Comparison of ENCODE assay signal across 1 cellular context in genomic region chr1:165659581-165659895, GRCh38.
TF ChIP-seq lines count a peak whose summit lies in the region.

No MANE protein-coding gene starts in this region.

TF ChIP-seq in SK-N-SH, 30 proteins besides CTCF, POLR2A, EP300 and RAD21 (continued from another document):
- TF ChIP-seq RXRA (IDR thresholded peaks at IDR 0.05; ENCODE audit: borderline replicate concordance, low read depth) (no peak), FOXJ3 (CRISPR knock-in tag; IDR thresholded peaks at IDR 0.05) (no peak), GABPA (IDR thresholded peaks at IDR 0.05; ENCODE audit: low read depth) (no peak), ELF1 (IDR thresholded peaks at IDR 0.05) (no peak), EZH2phosphoT487 (IDR thresholded peaks at IDR 0.05; ENCODE audit: borderline replicate concordance, low read depth) (no peak), TCF12 (IDR thresholded peaks at IDR 0.05) (no peak), TAF1 (IDR thresholded peaks at IDR 0.05; ENCODE audit: borderline replicate concordance, low read depth, low read length) (no peak), POLR2AphosphoS5 (IDR thresholded peaks at IDR 0.05; ENCODE audit: low read depth, low read length) (no peak), MEF2A (IDR thresholded peaks at IDR 0.05; ENCODE audit: borderline replicate concordance, low read depth) (no peak), YY1 (IDR thresholded peaks at IDR 0.05; ENCODE audit: low read depth) (no peak), NRF1 (IDR thresholded peaks at IDR 0.05; ENCODE audit: low read depth, low read length) (no peak), MXI1 (IDR thresholded peaks at IDR 0.05; ENCODE audit: low read depth, low read length) (no peak)
- TF ChIP-seq, protein P1, sequence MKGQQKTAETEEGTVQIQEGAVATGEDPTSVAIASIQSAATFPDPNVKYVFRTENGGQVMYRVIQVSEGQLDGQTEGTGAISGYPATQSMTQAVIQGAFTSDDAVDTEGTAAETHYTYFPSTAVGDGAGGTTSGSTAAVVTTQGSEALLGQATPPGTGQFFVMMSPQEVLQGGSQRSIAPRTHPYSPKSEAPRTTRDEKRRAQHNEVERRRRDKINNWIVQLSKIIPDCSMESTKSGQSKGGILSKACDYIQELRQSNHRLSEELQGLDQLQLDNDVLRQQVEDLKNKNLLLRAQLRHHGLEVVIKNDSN (IDR thresholded peaks at IDR 0.05; ENCODE audit: borderline replicate concordance, low read depth) = no peak
- TF ChIP-seq, protein P2, sequence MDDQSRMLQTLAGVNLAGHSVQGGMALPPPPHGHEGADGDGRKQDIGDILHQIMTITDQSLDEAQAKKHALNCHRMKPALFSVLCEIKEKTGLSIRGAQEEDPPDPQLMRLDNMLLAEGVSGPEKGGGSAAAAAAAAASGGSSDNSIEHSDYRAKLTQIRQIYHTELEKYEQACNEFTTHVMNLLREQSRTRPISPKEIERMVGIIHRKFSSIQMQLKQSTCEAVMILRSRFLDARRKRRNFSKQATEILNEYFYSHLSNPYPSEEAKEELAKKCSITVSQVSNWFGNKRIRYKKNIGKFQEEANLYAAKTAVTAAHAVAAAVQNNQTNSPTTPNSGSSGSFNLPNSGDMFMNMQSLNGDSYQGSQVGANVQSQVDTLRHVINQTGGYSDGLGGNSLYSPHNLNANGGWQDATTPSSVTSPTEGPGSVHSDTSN (IDR thresholded peaks at IDR 0.05) = no peak
TF ChIP-seq in SK-N-SH: peak in this region for 0.
